Comparison of ENCODE assay signal across 8 cellular contexts in the genomic region with DNA sequence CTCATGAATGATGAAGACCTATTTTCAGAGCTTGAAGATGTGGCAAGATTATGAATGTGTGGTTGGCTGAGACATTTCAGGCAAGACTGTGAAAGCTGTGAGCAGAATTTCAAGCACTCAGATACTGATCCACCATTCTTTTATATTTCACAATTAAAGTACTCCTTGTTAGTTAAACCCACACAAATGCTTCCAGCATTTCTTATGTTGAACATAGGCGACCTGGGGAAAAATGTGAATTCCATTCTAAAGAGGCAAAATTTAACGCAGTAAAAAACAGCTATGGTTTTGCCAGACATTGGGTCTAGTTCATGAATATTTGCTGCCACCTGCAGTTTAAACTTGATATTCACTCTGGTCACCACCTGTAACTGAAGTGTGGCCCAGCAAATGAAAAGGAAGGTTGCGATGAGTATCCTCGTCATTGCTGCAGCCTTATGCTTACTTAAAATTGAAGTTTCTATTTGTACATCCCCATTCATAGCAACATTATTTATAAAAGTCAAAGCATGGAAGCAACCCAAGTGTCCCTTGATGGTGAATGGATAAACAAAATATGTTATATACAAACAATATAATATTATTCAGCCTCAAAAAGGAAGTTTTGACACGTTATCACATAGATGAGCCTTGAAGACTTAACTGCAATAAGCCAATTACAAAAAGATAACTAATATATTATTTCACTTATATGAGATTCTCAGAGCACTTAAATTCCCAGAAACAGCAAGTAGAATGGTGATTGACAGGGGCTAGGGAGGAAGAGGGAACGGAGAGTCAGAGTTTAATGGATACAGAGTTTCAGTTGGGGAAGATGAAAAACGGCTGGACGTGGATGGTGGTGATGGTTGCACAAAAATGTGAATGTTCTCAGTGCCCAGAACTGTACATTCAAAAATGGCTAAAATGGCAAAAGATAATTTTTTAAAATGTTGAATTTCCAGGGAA. TPM values are rescaled to one million over a fixed set of nuclear protein-coding genes. Genes with fewer than 3 reads are reported as not detected.
A peak's percentile ranks its signal among the peaks of the same experiment; 100 is the strongest.
DNase-seq lines count a peak whose midpoint lies in the region; ATAC-seq and TF ChIP-seq lines count a peak whose summit lies in the region.

No MANE protein-coding gene starts in this region.

- ATAC-seq in GM19023 (IDR thresholded peaks at IDR 0.05; ENCODE audit: unreplicated experiment): peak; percentile 76
- ATAC-seq in HG03354 (IDR thresholded peaks at IDR 0.05; ENCODE audit: poor library complexity, severe bottlenecking, unreplicated experiment): peak; percentile 89
- ATAC-seq in activated T-cell treated with anti-CD3 and anti-CD28 coated beads, Interleukin-2, amount 50 U/mL, for 4 hours: peak; percentile 84

- H3K4me3 Mint-ChIP-seq in activated T-cell treated with anti-CD3 and anti-CD28 coated beads, Interleukin-2, amount 50 U/mL, for 4 hours: no peak overlapping the region

- no peaks in the 10 kb centered on the region for H3K4me1 ChIP-seq in ovary (ENCODE audit: insufficient read depth)

- no peaks in the 10 kb centered on the region for H3K27me3 ChIP-seq in ovary

- DNase-seq in Caki2 (ENCODE audit: low read depth): peak; percentile 8
- DNase-seq in NCI-H748 (lab: John Stamatoyannopoulos, UW; ENCODE audit: unreplicated experiment): peak; percentile 71
- peak; percentile 20 for DNase-seq in activated T-cell treated with anti-CD3 and anti-CD28 coated beads, Interleukin-2, amount 50 U/mL, for 4 hours
- DNase-seq in foreskin melanocyte: peak; percentile 37
- peak in 2 of 5 donors; percentile 16 to 44 for DNase-seq in ovary
- DNase-seq in occipital lobe (lab: John Stamatoyannopoulos, UW): no peak

- H3K27me3 Mint-ChIP-seq in activated T-cell treated with anti-CD3 and anti-CD28 coated beads, Interleukin-2, amount 50 U/mL, for 4 hours (ENCODE audit: low read depth): no peaks in the 10 kb centered on the region

- no peak overlapping the region for H3K27ac ChIP-seq in ovary

- no peaks in the 10 kb centered on the region for H3K9me3 Mint-ChIP-seq in activated T-cell treated with anti-CD3 and anti-CD28 coated beads, Interleukin-2, amount 50 U/mL, for 4 hours

- 30 to 38% (median 36%) methylated on average over 8 of the region's 8 CpGs for WGBS in ovary, 3 donors

- no peak overlapping the region for H3K4me3 ChIP-seq in ovary

- TF ChIP-seq CTCF in ovary (IDR thresholded peaks at IDR 0.05): peak; percentile 32 to 76 (median 56)

- in situ Hi-C loops in Caki2 (cut with HindIII; ENCODE audit: low pct_unique_long_range_greater_than_20kb, low sequenced_read_pairs): no loop called here

- H3K36me3 Mint-ChIP-seq in activated T-cell treated with anti-CD3 and anti-CD28 coated beads, Interleukin-2, amount 50 U/mL, for 4 hours (ENCODE audit: insufficient read depth): no peaks in the 10 kb centered on the region

- H3K36me3 ChIP-seq in ovary: no peaks in the 10 kb centered on the region

- TF ChIP-seq EP300 in ovary (IDR thresholded peaks at IDR 0.05): no peak

- peaks cover 15% of the 10 kb centered on the region for H3K4me1 Mint-ChIP-seq in activated T-cell treated with anti-CD3 and anti-CD28 coated beads, Interleukin-2, amount 50 U/mL, for 4 hours (ENCODE audit: low read depth)

- no peak for TF ChIP-seq POLR2A in ovary (IDR thresholded peaks at IDR 0.05)

- intact Hi-C loops in ovary (cut with DNase I): loop anchor here (5.0 kb wide), 3 partner anchors 144 to 869 kb away; no protein-coding TSS in a partner anchor

- no peaks in the 10 kb centered on the region for H3K9me3 ChIP-seq in ovary

RNA-seq across cellular contexts. Expression of a gene that starts 32.4 kb away (rescaled TPM):
- total RNA-seq in Caki2 (2014; rRNA removed; shearing (Covaris generic); ENCODE audit: low replicate concordance): 0.10 TPM in 1 of 2 replicates, not detected in the other
- total RNA-seq in activated T-cell treated with anti-CD3 and anti-CD28 coated beads, Interleukin-2, amount 50 U/mL, for 4 hours: 10 to 100 TPM in 2 of 3 donors, 1 to 10 TPM in 1; 8.6 to 10.9 (median 10.4) TPM
- 10 to 100 TPM in 3 of 7 donors, 1 to 10 TPM in 4; 5.4 to 10.8 (median 9.5) TPM for total RNA-seq in ovary
- 1 to 10 TPM; 2.8 to 3.6 TPM for polyA plus RNA-seq in ovary
- 37.3 TPM for total RNA-seq in occipital lobe
